In genomic region chrX:124239324-124239723, GRCh38 we compare ENCODE assay signal across 11 cellular contexts.
A peak's percentile ranks its signal among the peaks of the same experiment; 100 is the strongest.
DNase-seq lines count a peak whose midpoint lies in the region; ATAC-seq and TF ChIP-seq lines count a peak whose summit lies in the region.
"Had no signal": no experiment of that assay in that cellular context is flagged by ENCODE, and none has a peak within 500 bp of the region (broad histone marks: within the 10 kb centered on the region; RNA-seq: fewer than 3 reads in every experiment).

No MANE protein-coding gene starts in this region.

- peak overlapping the region; percentile 84 for H3K27ac Mint-ChIP-seq in activated CD4-positive, alpha-beta T cell treated with anti-CD3 and anti-CD28 coated beads, Interleukin-2, amount 10 ng/mL, durations not matched to agents 24 days and 14 days
- peak overlapping the region; percentile 80 to 90 for H3K27ac Mint-ChIP-seq in effector memory CD8-positive, alpha-beta T cell
- peak overlapping the region in 1 of 6 donors; percentile 47 for H3K27ac Mint-ChIP-seq in immature natural killer cell

- H3K9me3 ChIP-seq in MM.1S (replicated peaks; ENCODE audit: insufficient read depth, low read length): no peaks in the 10 kb centered on the region

- peak; percentile 23 for ATAC-seq in GM21515 (IDR thresholded peaks at IDR 0.05; ENCODE audit: unreplicated experiment)
- peak; percentile 59 for ATAC-seq in effector memory CD8-positive, alpha-beta T cell (replicated peaks)
- ATAC-seq: SK-N-SH treated with all-trans-retinoic acid at 6 μM for 48 hours had no signal

- H3K4me3 ChIP-seq in MM.1S (ENCODE audit: low read length): no peak overlapping the region

- no peaks in the 10 kb centered on the region for H3K79me2 ChIP-seq in MM.1S (ENCODE audit: low read length)

- peak; percentile 59 for DNase-seq in activated CD4-positive, alpha-beta T cell treated with anti-CD3 and anti-CD28 coated beads, Interleukin-2, amount 10 ng/mL, durations not matched to agents 24 days and 14 days
- DNase-seq in activated CD4-positive, alpha-beta T cell treated with anti-CD3 and anti-CD28 coated beads, Interleukin-2, amount 50 U/mL, for 4 hours: no peak
- DNase-seq in MM.1S: no peak
- DNase-seq in effector memory CD8-positive, alpha-beta T cell: no peak
- DNase-seq in immature natural killer cell: no peak
- no peak for DNase-seq in RPMI8226
- no peak for DNase-seq in SKM-1 (lab: John Stamatoyannopoulos, UW; ENCODE audit: unreplicated experiment)
- DNase-seq: dermis blood vessel endothelial cell, posterior cingulate gyrus had no signal

- peak overlapping the region; percentile 61; the same call in 1 of the 2 replicates for H3K4me2 ChIP-seq in MM.1S (ENCODE audit: low read depth, low read length)

- no peaks in the 10 kb centered on the region for H3K27me3 Mint-ChIP-seq in activated CD4-positive, alpha-beta T cell treated with anti-CD3 and anti-CD28 coated beads, Interleukin-2, amount 10 ng/mL, durations not matched to agents 24 days and 14 days
- no peaks in the 10 kb centered on the region for H3K27me3 Mint-ChIP-seq in effector memory CD8-positive, alpha-beta T cell
- peaks cover 2 to 4% (median 2%) of the 10 kb centered on the region in 3 donors for H3K27me3 Mint-ChIP-seq in immature natural killer cell (ENCODE audit: low read depth in 3 of 3)

- H3K36me3 Mint-ChIP-seq in activated CD4-positive, alpha-beta T cell treated with anti-CD3 and anti-CD28 coated beads, Interleukin-2, amount 10 ng/mL, durations not matched to agents 24 days and 14 days (ENCODE audit: low read depth): no peaks in the 10 kb centered on the region
- no peaks in the 10 kb centered on the region for H3K36me3 Mint-ChIP-seq in effector memory CD8-positive, alpha-beta T cell (ENCODE audit: insufficient read depth)
- no peaks in the 10 kb centered on the region for H3K36me3 Mint-ChIP-seq in immature natural killer cell

- H3K9ac ChIP-seq in MM.1S (ENCODE audit: low read length): no peak overlapping the region

- intact Hi-C loops in activated CD4-positive, alpha-beta T cell treated with anti-CD3 and anti-CD28 coated beads, Interleukin-2, amount 10 ng/mL, durations not matched to agents 24 days and 14 days (cut with micrococcal nuclease): loop anchor here (2.0 to 5.0 kb wide), 2 partner anchors 55 to 277 kb away; partner anchors contain the start of gene STAG2

- no peak for TF ChIP-seq CTCF in MM.1S (IDR thresholded peaks at IDR 0.05; ENCODE audit: low read length)

- no peak overlapping the region for H3K27ac ChIP-seq in MM.1S (ENCODE audit: low read length)

- no peaks in the 10 kb centered on the region for H3F3A ChIP-seq in MM.1S (ENCODE audit: insufficient read depth, low read length)

- peak overlapping the region; percentile 71 for H3K4me3 Mint-ChIP-seq in activated CD4-positive, alpha-beta T cell treated with anti-CD3 and anti-CD28 coated beads, Interleukin-2, amount 10 ng/mL, durations not matched to agents 24 days and 14 days
- peak overlapping the region; percentile 63 to 71 for H3K4me3 Mint-ChIP-seq in effector memory CD8-positive, alpha-beta T cell
- peak overlapping the region in 1 of 5 donors; percentile 7 for H3K4me3 Mint-ChIP-seq in immature natural killer cell

- H2AFZ ChIP-seq in MM.1S (ENCODE audit: low read length): no peak overlapping the region

- no peaks in the 10 kb centered on the region for H3K9me2 ChIP-seq in MM.1S (replicated peaks; ENCODE audit: insufficient read depth, low read length)

- H4K20me1 ChIP-seq in MM.1S (ENCODE audit: insufficient read depth, low read length): no peaks in the 10 kb centered on the region

- no peaks in the 10 kb centered on the region for H3K9me3 Mint-ChIP-seq in activated CD4-positive, alpha-beta T cell treated with anti-CD3 and anti-CD28 coated beads, Interleukin-2, amount 10 ng/mL, durations not matched to agents 24 days and 14 days
- H3K9me3 Mint-ChIP-seq in effector memory CD8-positive, alpha-beta T cell: no peaks in the 10 kb centered on the region
- H3K9me3 Mint-ChIP-seq in immature natural killer cell: no peaks in the 10 kb centered on the region

- H3K4me1 Mint-ChIP-seq in activated CD4-positive, alpha-beta T cell treated with anti-CD3 and anti-CD28 coated beads, Interleukin-2, amount 10 ng/mL, durations not matched to agents 24 days and 14 days: peaks cover 31% of the 10 kb centered on the region
- H3K4me1 Mint-ChIP-seq in effector memory CD8-positive, alpha-beta T cell (ENCODE audit: low read depth in 2 of 2): peaks cover 20 to 29% of the 10 kb centered on the region in 2 donors
- H3K4me1 Mint-ChIP-seq in immature natural killer cell: peaks cover 31 to 37% of the 10 kb centered on the region in 2 donors

- H3K4me1 ChIP-seq in MM.1S (ENCODE audit: low read length): peaks cover 3% of the 10 kb centered on the region; the same call in 1 of the 2 replicates

- peaks cover 8% of the 10 kb centered on the region; the same call in 1 of the 2 replicates for H3K27me3 ChIP-seq in MM.1S (replicated peaks; ENCODE audit: insufficient read depth, low read length)

- no peaks in the 10 kb centered on the region for H3K36me3 ChIP-seq in MM.1S (replicated peaks; ENCODE audit: insufficient read depth, low read length)
